2 cellular contexts compared by ENCODE assay signal in genomic region chr17:44197980-44198720, GRCh38.
TF ChIP-seq lines count a peak whose summit lies in the region.

No MANE protein-coding gene starts in this region.

TF ChIP-seq in endothelial cell of umbilical vein, 7 proteins besides CTCF, POLR2A, EP300 and RAD21:
- TF ChIP-seq MAX (IDR thresholded peaks at IDR 0.05; ENCODE audit: insufficient read depth, insufficient read length): no peak
- TF ChIP-seq MYC (IDR thresholded peaks at IDR 0.05; ENCODE audit: low read depth, low read length): no peak

TF ChIP-seq in HEK293T, 16 proteins besides CTCF, POLR2A, EP300 and RAD21 (continued from another document):
- no peak for TF ChIP-seq FOXM1 (IDR thresholded peaks at IDR 0.05; ENCODE audit: borderline replicate concordance)
- no peak for TF ChIP-seq ZNF384 (IDR thresholded peaks at IDR 0.05)
- no peak for TF ChIP-seq ARNT (IDR thresholded peaks at IDR 0.05)
- no peak for TF ChIP-seq PKNOX1 (IDR thresholded peaks at IDR 0.05)
- no peak for TF ChIP-seq TARDBP (IDR thresholded peaks at IDR 0.05)
